ENCODE assay signal across 3 cellular contexts in genomic region chr15:68029959-68030358, GRCh38.
TF ChIP-seq lines count a peak whose summit lies in the region.

No MANE protein-coding gene starts in this region.

TF ChIP-seq in HepG2, 621 proteins besides CTCF, POLR2A, EP300 and RAD21:
- TF ChIP-seq ZNF101 (CRISPR knock-in tag; IDR thresholded peaks at IDR 0.05; ENCODE audit: borderline replicate concordance, low read depth) (no peak), MAFF (IDR thresholded peaks at IDR 0.05; ENCODE audit: low read depth, low read length) (peak; percentile 38; the same call in 1 of the 2 replicates), STAT5B (CRISPR knock-in tag; IDR thresholded peaks at IDR 0.05) (no peak), MAFK (conservative IDR thresholded peaks at IDR 0.05 in 1 of 2, IDR thresholded peaks at IDR 0.05 in 1 of 2; ENCODE audit: low read length in 2 of 2) (peak; percentile 28 to 59; a peak in 2 of 4 replicates), ZNF143 (CRISPR knock-in tag; IDR thresholded peaks at IDR 0.05) (no peak), ZNF232 (CRISPR knock-in tag; IDR thresholded peaks at IDR 0.05; ENCODE audit: borderline replicate concordance) (no peak), TOPORS (CRISPR knock-in tag; IDR thresholded peaks at IDR 0.05) (no peak), RAD51 (IDR thresholded peaks at IDR 0.05; ENCODE audit: borderline replicate concordance) (no peak)
- TF ChIP-seq, protein P1, sequence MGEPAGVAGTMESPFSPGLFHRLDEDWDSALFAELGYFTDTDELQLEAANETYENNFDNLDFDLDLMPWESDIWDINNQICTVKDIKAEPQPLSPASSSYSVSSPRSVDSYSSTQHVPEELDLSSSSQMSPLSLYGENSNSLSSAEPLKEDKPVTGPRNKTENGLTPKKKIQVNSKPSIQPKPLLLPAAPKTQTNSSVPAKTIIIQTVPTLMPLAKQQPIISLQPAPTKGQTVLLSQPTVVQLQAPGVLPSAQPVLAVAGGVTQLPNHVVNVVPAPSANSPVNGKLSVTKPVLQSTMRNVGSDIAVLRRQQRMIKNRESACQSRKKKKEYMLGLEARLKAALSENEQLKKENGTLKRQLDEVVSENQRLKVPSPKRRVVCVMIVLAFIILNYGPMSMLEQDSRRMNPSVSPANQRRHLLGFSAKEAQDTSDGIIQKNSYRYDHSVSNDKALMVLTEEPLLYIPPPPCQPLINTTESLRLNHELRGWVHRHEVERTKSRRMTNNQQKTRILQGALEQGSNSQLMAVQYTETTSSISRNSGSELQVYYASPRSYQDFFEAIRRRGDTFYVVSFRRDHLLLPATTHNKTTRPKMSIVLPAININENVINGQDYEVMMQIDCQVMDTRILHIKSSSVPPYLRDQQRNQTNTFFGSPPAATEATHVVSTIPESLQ (CRISPR knock-in tag; conservative IDR thresholded peaks at IDR 0.05) = no peak
TF ChIP-seq in HepG2: peak in this region for 2.

TF ChIP-seq in A549, 52 proteins besides CTCF, POLR2A, EP300 and RAD21:
- TF ChIP-seq MAFK (IDR thresholded peaks at IDR 0.05; ENCODE audit: partially characterized antibody) = peak; percentile 36
- TF ChIP-seq HOXB5 (CRISPR knock-in tag; IDR thresholded peaks at IDR 0.05) = no peak

TF ChIP-seq in K562, 482 proteins besides CTCF, POLR2A, EP300 and RAD21:
- TF ChIP-seq FOSL1 (tag; conservative IDR thresholded peaks at IDR 0.05) = no peak
- no peak for TF ChIP-seq POLR2H (tag; IDR thresholded peaks at IDR 0.05; ENCODE audit: low read depth)
- 0 out of 2 replicates have a peak, but pooled peaks have one; percentile 7 for TF ChIP-seq MAFF (IDR thresholded peaks at IDR 0.05; ENCODE audit: low read length)
- TF ChIP-seq BRD4 (IDR thresholded peaks at IDR 0.05) = no peak
- peak; percentile 63 for TF ChIP-seq ZNF316 (IDR thresholded peaks at IDR 0.05)
- no peak for TF ChIP-seq TBL1XR1 (IDR thresholded peaks at IDR 0.05; ENCODE audit: low read length in 2 of 2)
- TF ChIP-seq SETDB1 (IDR thresholded peaks at IDR 0.05; ENCODE audit: low read length) = no peak
- no peak for TF ChIP-seq ZEB2 (IDR thresholded peaks at IDR 0.05)
- no peak for TF ChIP-seq JUND (IDR thresholded peaks at IDR 0.05; ENCODE audit: borderline replicate concordance, low read depth, low read length)
- no peak for TF ChIP-seq JUND (tag; IDR thresholded peaks at IDR 0.05; ENCODE audit: borderline replicate concordance, low read depth, low read length)
- TF ChIP-seq RAD51 (IDR thresholded peaks at IDR 0.05; ENCODE audit: borderline replicate concordance, low read depth) = no peak
- no peak for TF ChIP-seq CBFB (CRISPR knock-in tag; IDR thresholded peaks at IDR 0.05)
- TF ChIP-seq SMARCE1 (IDR thresholded peaks at IDR 0.05) = no peak
- no peak for TF ChIP-seq HCFC1 (IDR thresholded peaks at IDR 0.05; ENCODE audit: low read depth, low read length)
- TF ChIP-seq CCAR2 (IDR thresholded peaks at IDR 0.05; ENCODE audit: low read depth, low read length) = no peak
- TF ChIP-seq SAFB (IDR thresholded peaks at IDR 0.05; ENCODE audit: borderline replicate concordance, low read depth, low read length) = no peak
- TF ChIP-seq TEAD4 (IDR thresholded peaks at IDR 0.05; ENCODE audit: low read length) = no peak
- TF ChIP-seq TEAD4 (CRISPR knock-in tag; IDR thresholded peaks at IDR 0.05; ENCODE audit: borderline replicate concordance) = no peak
- no peak for TF ChIP-seq TSC22D4 (tag; IDR thresholded peaks at IDR 0.05)
- no peak for TF ChIP-seq PHF8 (IDR thresholded peaks at IDR 0.05; ENCODE audit: borderline replicate concordance, low read length)
- no peak for TF ChIP-seq MAX (CRISPR knock-in tag; IDR thresholded peaks at IDR 0.05)
- TF ChIP-seq NELFE (IDR thresholded peaks at IDR 0.05; ENCODE audit: insufficient read depth, insufficient read length) = no peak
- TF ChIP-seq ZNF444 (CRISPR knock-in tag; IDR thresholded peaks at IDR 0.05) = no peak
- no peak for TF ChIP-seq TCF15 (CRISPR knock-in tag; IDR thresholded peaks at IDR 0.05)
- no peak for TF ChIP-seq CTCFL (IDR thresholded peaks at IDR 0.05; ENCODE audit: borderline replicate concordance, insufficient read depth, low read depth, low read length, poor library complexity, severe bottlenecking)
- no peak for TF ChIP-seq ETV6 (IDR thresholded peaks at IDR 0.05; ENCODE audit: borderline replicate concordance in 1 of 2, low read depth in 2 of 2, low read length in 1 of 2)
- no peak for TF ChIP-seq ETV6 (CRISPR knock-in tag; IDR thresholded peaks at IDR 0.05; ENCODE audit: borderline replicate concordance)
- no peak for TF ChIP-seq YBX1 (IDR thresholded peaks at IDR 0.05)
- TF ChIP-seq C11orf30 (IDR thresholded peaks at IDR 0.05; ENCODE audit: low read depth) = 0 out of 2 replicates have a peak, but pooled peaks have one; percentile 12
- TF ChIP-seq ZNF592 (IDR thresholded peaks at IDR 0.05) = no peak
